ENCODE assay signal across 17 cellular contexts in the genomic region with DNA sequence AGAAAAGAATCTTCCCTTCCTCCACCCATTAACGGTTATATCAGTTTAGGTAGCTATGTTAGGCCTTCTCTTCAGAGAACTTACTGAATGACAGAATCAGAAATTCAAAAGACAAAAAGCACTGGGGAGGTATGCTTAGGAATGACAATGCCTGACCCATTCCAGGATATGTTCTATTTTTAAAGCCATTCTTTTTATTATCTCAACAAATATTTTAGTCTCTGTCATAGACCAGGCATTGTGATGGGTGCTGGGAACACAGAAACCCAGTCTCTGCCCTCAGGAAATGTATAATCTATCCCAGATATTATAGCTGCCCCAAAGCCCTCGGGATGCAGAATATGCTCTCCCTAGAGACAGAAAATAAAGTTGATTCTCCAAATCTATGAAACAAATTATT.
DNase-seq lines count a peak whose midpoint lies in the region; ATAC-seq and TF ChIP-seq lines count a peak whose summit lies in the region.
"Had no signal": no experiment of that assay in that cellular context is flagged by ENCODE, and none has a peak within 500 bp of the region (broad histone marks: within the 10 kb centered on the region; RNA-seq: fewer than 3 reads in every experiment).

No MANE protein-coding gene starts in this region.

- H3K4me1 ChIP-seq in adipocyte (ENCODE audit: control insufficient read depth, insufficient read depth, low read length) = no peaks in the 10 kb centered on the region
- H3K4me1 ChIP-seq in osteoblast (ENCODE audit: insufficient read depth, low read length) = no peaks in the 10 kb centered on the region
- H3K4me1 ChIP-seq in hepatocyte (ENCODE audit: insufficient read depth) = no peaks in the 10 kb centered on the region
- H3K4me1 ChIP-seq: Caco-2 had no signal

- WGBS in hepatocyte (ENCODE audit: low lambda C conversion rate, missing lambda C conversion rate) = 57% methylated on average over 2 of the region's 2 CpGs

- H3K4me2 ChIP-seq in osteoblast (ENCODE audit: insufficient read depth, low read length) (no peak overlapping the region), hepatocyte (no peak overlapping the region)

- H3K4me3 ChIP-seq in adipocyte (ENCODE audit: low read length) (no peak overlapping the region), fibroblast of the aortic adventitia (ENCODE audit: low read depth, low read length) (no peak overlapping the region), osteoblast (ENCODE audit: insufficient read depth, low read length) (no peak overlapping the region), hepatocyte (no peak overlapping the region)

- H3K27ac ChIP-seq in osteoblast (ENCODE audit: low read depth, low read length) (no peak overlapping the region), hepatocyte (no peak overlapping the region)

- no peaks in the 10 kb centered on the region for H3K79me2 ChIP-seq in osteoblast (ENCODE audit: insufficient read depth, low read length)
- H3K79me2 ChIP-seq in hepatocyte = no peaks in the 10 kb centered on the region

- H2AFZ ChIP-seq in osteoblast (ENCODE audit: low read length) (no peak overlapping the region), hepatocyte (no peak overlapping the region)

- TF ChIP-seq CTCF in fibroblast of the aortic adventitia (IDR thresholded peaks at IDR 0.05; ENCODE audit: insufficient read depth, low read length) = no peak
- TF ChIP-seq CTCF in osteoblast (IDR thresholded peaks at IDR 0.05; ENCODE audit: extremely low read depth, low read depth, low read length) = no peak
- no peak for TF ChIP-seq CTCF in omental fat pad (IDR thresholded peaks at IDR 0.05)
- TF ChIP-seq CTCF in hepatocyte (IDR thresholded peaks at IDR 0.05; ENCODE audit: poor library complexity) = no peak

- H3K9me3 ChIP-seq in adipocyte (ENCODE audit: control insufficient read depth, low read length) (no peaks in the 10 kb centered on the region), osteoblast (ENCODE audit: low read depth, low read length) (no peaks in the 10 kb centered on the region), hepatocyte (ENCODE audit: low read depth) (no peaks in the 10 kb centered on the region)
- H3K9me3 ChIP-seq: BE2C, Caco-2 had no signal

- H3K9me2 ChIP-seq in hepatocyte (replicated peaks; ENCODE audit: insufficient read depth) = no peaks in the 10 kb centered on the region

- H3K27me3 ChIP-seq in adipocyte (replicated peaks; ENCODE audit: control insufficient read depth, insufficient read depth, low read length) (no peaks in the 10 kb centered on the region), osteoblast (ENCODE audit: insufficient read depth, low read length) (peaks cover 25% of the 10 kb centered on the region), hepatocyte (no peaks in the 10 kb centered on the region)
- H3K27me3 ChIP-seq: BE2C had no signal

- no peak overlapping the region for H3K9ac ChIP-seq in adipocyte (ENCODE audit: low read length)

- no peak for ATAC-seq in omental fat pad (ENCODE audit: low FRiP score)
- ATAC-seq: HCT116 had no signal

- DNase-seq in EH (ENCODE audit: low read depth) (peak; percentile 72), adipocyte (ENCODE audit: low read depth) (peak; percentile 9), fibroblast of the aortic adventitia (ENCODE audit: low read depth) (peak; percentile 54), osteoblast (ENCODE audit: insufficient read length, low spot score, missing footprints) (peak; percentile 66), kidney glomerular epithelial cell (lab: John Stamatoyannopoulos, UW) (no peak), omental fat pad (ENCODE audit: low spot score) (no peak), hepatocyte (ENCODE audit: low spot score) (no peak)
- DNase-seq: ACHN; BE2C; Caco-2; CD4-positive, CD25-positive, alpha-beta regulatory T cell; GDM1; GOT3; H7; HFFc6; IMR-90 had no signal

- H4K20me1 ChIP-seq in osteoblast (ENCODE audit: insufficient read depth, low read length) = no peaks in the 10 kb centered on the region
- H4K20me1 ChIP-seq in hepatocyte (ENCODE audit: insufficient read depth, poor library complexity, severe bottlenecking) = no peaks in the 10 kb centered on the region

- H3K36me3 ChIP-seq in adipocyte (ENCODE audit: control insufficient read depth, insufficient read depth, low read length, severe bottlenecking) (no peaks in the 10 kb centered on the region), osteoblast (ENCODE audit: insufficient read depth, low read length) (no peaks in the 10 kb centered on the region), hepatocyte (replicated peaks; ENCODE audit: insufficient read depth, low read depth) (no peaks in the 10 kb centered on the region)
- H3K36me3 ChIP-seq: BE2C had no signal

Comparison
In these comparisons a context has a peak if more than half of its experiments do, and no peak if none do; other contexts are left out.
1. DNase-seq: peak in EH (single experiment), adipocyte (single experiment), fibroblast of the aortic adventitia (single experiment) and osteoblast (single experiment); none in kidney glomerular epithelial cell (single experiment), omental fat pad (single experiment) and hepatocyte (single experiment).